14 cellular contexts compared by ENCODE assay signal in genomic region chr17:60161598-60162330, GRCh38. TPM values are rescaled to one million over a fixed set of nuclear protein-coding genes. Genes with fewer than 3 reads are reported as not detected.
DNase-seq lines count a peak whose midpoint lies in the region; ATAC-seq and TF ChIP-seq lines count a peak whose summit lies in the region.
"Had no signal": no experiment of that assay in that cellular context is flagged by ENCODE, and none has a peak within 500 bp of the region (broad histone marks: within the 10 kb centered on the region; RNA-seq: fewer than 3 reads in every experiment).

No MANE protein-coding gene starts in this region.

- no peaks in the 10 kb centered on the region for H3K36me3 Mint-ChIP-seq in glutamatergic neuron (ENCODE audit: unreplicated experiment)
- H3K36me3 Mint-ChIP-seq: memory B cell had no signal

- no peaks in the 10 kb centered on the region for H3K9me3 ChIP-seq in OCI-LY3 (ENCODE audit: insufficient read depth, low read length)
- H3K9me3 ChIP-seq: esophagus squamous epithelium, testis had no signal

- no peaks in the 10 kb centered on the region for H3K36me3 ChIP-seq in OCI-LY3 (replicated peaks; ENCODE audit: low read depth, low read length)
- H3K36me3 ChIP-seq: esophagus squamous epithelium had no signal

- peaks cover 6% of the 10 kb centered on the region for H3K27me3 Mint-ChIP-seq in glutamatergic neuron (ENCODE audit: unreplicated experiment)

- H3K79me2 ChIP-seq in OCI-LY3 (ENCODE audit: low read length), result no peaks in the 10 kb centered on the region

- H3K4me1 Mint-ChIP-seq in glutamatergic neuron (ENCODE audit: low read depth, unreplicated experiment), result peaks cover 21% of the 10 kb centered on the region

- H3K4me3 Mint-ChIP-seq in glutamatergic neuron (ENCODE audit: unreplicated experiment), result peak overlapping the region; percentile 34
- H3K4me3 Mint-ChIP-seq: activated naive CD8-positive, alpha-beta T cell treated with anti-CD3 and anti-CD28 coated beads, Interleukin-2, amount 50 U/mL, for 24 hours; memory B cell had no signal

- ATAC-seq in HG02588 (IDR thresholded peaks at IDR 0.05; ENCODE audit: unreplicated experiment) (no peak), HG02885 (IDR thresholded peaks at IDR 0.05; ENCODE audit: poor library complexity, unreplicated experiment) (no peak)
- ATAC-seq: activated naive CD8-positive, alpha-beta T cell treated with anti-CD3 and anti-CD28 coated beads, Interleukin-2, amount 50 U/mL, for 24 hours had no signal

- peaks cover 3% of the 10 kb centered on the region for H3K9me3 Mint-ChIP-seq in glutamatergic neuron (ENCODE audit: unreplicated experiment)
- H3K9me3 Mint-ChIP-seq: activated naive CD8-positive, alpha-beta T cell treated with anti-CD3 and anti-CD28 coated beads, Interleukin-2, amount 50 U/mL, for 24 hours; memory B cell had no signal

- H3K4me3 ChIP-seq in OCI-LY3 (ENCODE audit: low read length), result no peak overlapping the region; the same call in 1 of the 2 replicates
- H3K4me3 ChIP-seq: esophagus squamous epithelium, testis had no signal

- CTCF ChIA-PET in RWPE1 (lab: Yijun Ruan, JAX), result interaction anchor here (0.6 to 1.0 kb wide), 3 partner anchors 22 to 323 kb away, joined by 3 to 5 read pairs (median 4); no protein-coding TSS in a partner anchor

- no peak overlapping the region for H3K27ac ChIP-seq in OCI-LY3 (ENCODE audit: low read length)
- no peak overlapping the region for H3K27ac ChIP-seq in RWPE1
- H3K27ac ChIP-seq: esophagus squamous epithelium, testis had no signal

- no peaks in the 10 kb centered on the region for H4K20me1 ChIP-seq in OCI-LY3 (ENCODE audit: insufficient read depth, low read length)

- peak overlapping the region; percentile 75 for H3K4me2 ChIP-seq in OCI-LY3 (ENCODE audit: low read length)

- no peaks in the 10 kb centered on the region for H3K27me3 ChIP-seq in OCI-LY3 (ENCODE audit: low read depth, low read length)
- H3K27me3 ChIP-seq: testis had no signal

- peak; percentile 49 for DNase-seq in GM13976 (ENCODE audit: low spot score)
- DNase-seq in glutamatergic neuron, result peak; percentile 61
- peak in 7 of 10 donors; percentile 41 to 94 (median 58) for DNase-seq in posterior cingulate gyrus
- DNase-seq in RWPE1 (ENCODE audit: low spot score), result no peak
- DNase-seq in activated naive CD4-positive, alpha-beta T cell treated with Interleukin-2 at 50 U/mL for 16 hours, result no peak
- DNase-seq: activated CD4-positive, CD25-positive, alpha-beta regulatory T cell treated with anti-CD3 and anti-CD28 coated beads, Interleukin-2, amount 50 U/mL, for 72 hours; activated naive CD8-positive, alpha-beta T cell treated with anti-CD3 and anti-CD28 coated beads, Interleukin-2, amount 50 U/mL, for 24 hours; esophagus squamous epithelium; NK-92 treated with Interleukin-12 subunit alpha and Interleukin-12 subunit beta, amount 100 ng/mL, for 24 hours; testis had no signal

- H3K4me1 ChIP-seq in OCI-LY3 (ENCODE audit: low read length), result peaks cover 38% of the 10 kb centered on the region
- H3K4me1 ChIP-seq: testis had no signal

- POLR2A ChIA-PET in RWPE1 (lab: Yijun Ruan, JAX; ENCODE audit: low non-redundant PET), result no interaction called here

- H2AFZ ChIP-seq in OCI-LY3 (ENCODE audit: low read depth, low read length), result peak overlapping the region; percentile 63; the same call in 1 of the 2 replicates

- in situ Hi-C loops in GM13976 (cut with MboI; ENCODE audit: low sequenced_read_pairs, unreplicated experiment), result no loop called here

- intact Hi-C loops in posterior cingulate gyrus (cut with DNase I), result no loop called here

- H3K27ac Mint-ChIP-seq in glutamatergic neuron (ENCODE audit: unreplicated experiment), result no peak overlapping the region
- H3K27ac Mint-ChIP-seq: activated naive CD8-positive, alpha-beta T cell treated with anti-CD3 and anti-CD28 coated beads, Interleukin-2, amount 50 U/mL, for 24 hours had no signal

- no peak overlapping the region for H3K9ac ChIP-seq in OCI-LY3 (ENCODE audit: low read length)

- TF ChIP-seq CTCF in GM13976 (IDR thresholded peaks at IDR 0.05; ENCODE audit: borderline replicate concordance, control extremely low read depth, extremely low read depth, insufficient read depth, missing control alignments), result no peak
- TF ChIP-seq CTCF in OCI-LY3 (IDR thresholded peaks at IDR 0.05; ENCODE audit: low read depth, low read length), result no peak
- TF ChIP-seq CTCF in glutamatergic neuron (IDR thresholded peaks at IDR 0.05; ENCODE audit: partially characterized antibody, unreplicated experiment), result no peak
- no peak for TF ChIP-seq CTCF in RWPE1 (conservative IDR thresholded peaks at IDR 0.05; ENCODE audit: low read depth)

RNA-seq across cellular contexts. Expression of gene CA4, which starts 12.0 kb away (rescaled TPM):
- total RNA-seq in glutamatergic neuron (ENCODE audit: unreplicated experiment), result 0.98 TPM

Comparison
In these comparisons a context has a peak if more than half of its experiments do, and no peak if none do; other contexts are left out.
1. DNase-seq: peak in GM13976 (single experiment), glutamatergic neuron (single experiment) and posterior cingulate gyrus (7 of 10); none in RWPE1 (single experiment) and activated naive CD4-positive, alpha-beta T cell treated with Interleukin-2 at 50 U/mL for 16 hours (single experiment).